Comparison of ENCODE assay signal across 13 cellular contexts in the genomic region with DNA sequence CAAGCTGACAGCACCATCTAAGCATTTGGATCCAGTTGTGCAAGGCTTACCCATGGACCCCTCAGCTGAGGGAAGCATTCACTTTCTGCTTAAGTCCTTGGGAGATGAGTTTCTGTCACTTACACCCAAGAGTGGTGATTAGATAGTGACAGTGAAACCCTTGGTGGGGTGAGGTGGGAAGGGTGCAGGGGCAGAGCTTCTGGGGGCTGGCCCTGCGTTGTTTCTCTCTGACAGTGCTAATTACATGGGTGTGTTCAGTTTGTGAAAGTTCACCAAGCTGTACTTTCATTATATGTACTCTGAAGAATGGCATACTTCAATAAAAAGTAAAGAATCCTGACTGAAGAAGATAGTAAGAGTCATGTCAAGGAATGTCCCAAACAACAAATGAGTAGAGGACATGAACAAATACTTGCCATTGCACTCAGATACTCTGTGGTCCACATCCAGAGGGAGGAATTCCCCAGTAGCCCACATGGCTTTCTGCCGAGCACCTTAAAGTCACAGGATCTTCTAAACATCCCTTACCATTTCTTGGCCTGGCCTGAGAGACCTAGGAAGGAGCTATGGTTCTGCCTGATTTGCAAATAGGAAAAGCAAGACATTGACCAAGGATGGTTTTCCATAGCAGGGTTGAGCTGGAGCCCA. TPM values are rescaled to one million over a fixed set of nuclear protein-coding genes. Genes with fewer than 3 reads are reported as not detected.
DNase-seq lines count a peak whose midpoint lies in the region; ATAC-seq and TF ChIP-seq lines count a peak whose summit lies in the region.
"Had no signal": no experiment of that assay in that cellular context is flagged by ENCODE, and none has a peak within 500 bp of the region (broad histone marks: within the 10 kb centered on the region; RNA-seq: fewer than 3 reads in every experiment).

No MANE protein-coding gene starts in this region.

- H3K27ac Mint-ChIP-seq in activated T-helper 17 cell treated with anti-CD3 and anti-CD28 coated beads, Interleukin-2, amount 50 U/mL, for 72 hours, result no peak overlapping the region
- H3K27ac Mint-ChIP-seq: activated T-cell treated with anti-CD3 and anti-CD28 coated beads, Interleukin-2, amount 50 U/mL, for 24 hours; CD8-positive, alpha-beta T cell; T-helper 17 cell had no signal

- no peaks in the 10 kb centered on the region for H3K4me1 Mint-ChIP-seq in activated T-helper 17 cell treated with anti-CD3 and anti-CD28 coated beads, Interleukin-2, amount 50 U/mL, for 72 hours

- no peaks in the 10 kb centered on the region for H3K9me3 Mint-ChIP-seq in activated T-helper 17 cell treated with anti-CD3 and anti-CD28 coated beads, Interleukin-2, amount 50 U/mL, for 72 hours
- H3K9me3 Mint-ChIP-seq: activated T-cell treated with anti-CD3 and anti-CD28 coated beads, Interleukin-2, amount 50 U/mL, for 24 hours; CD8-positive, alpha-beta T cell had no signal

- no peak overlapping the region for H3K4me3 Mint-ChIP-seq in activated T-helper 17 cell treated with anti-CD3 and anti-CD28 coated beads, Interleukin-2, amount 50 U/mL, for 72 hours
- H3K4me3 Mint-ChIP-seq: activated T-cell treated with anti-CD3 and anti-CD28 coated beads, Interleukin-2, amount 50 U/mL, for 24 hours; CD8-positive, alpha-beta T cell; T-helper 17 cell had no signal

- peak; percentile 61 for DNase-seq in GM13976 (ENCODE audit: low spot score)
- no peak for DNase-seq in NOMO-1 (lab: John Stamatoyannopoulos, UW; ENCODE audit: unreplicated experiment in 2 of 2)
- DNase-seq in mucosa of gallbladder (ENCODE audit: low spot score), result no peak
- no peak for DNase-seq in NK-92 (lab: John Stamatoyannopoulos, UW; ENCODE audit: unreplicated experiment)
- DNase-seq in NCI-H2107 treated with DMSO at 0.1 percent for 48 hours (lab: John Stamatoyannopoulos, UW; ENCODE audit: unreplicated experiment), result no peak
- DNase-seq: activated T-cell treated with anti-CD3 and anti-CD28 coated beads, Interleukin-2, amount 50 U/mL, for 24 hours; CD8-positive, alpha-beta T cell; MG63; T-helper 17 cell had no signal

- TF ChIP-seq CTCF in GM13976 (IDR thresholded peaks at IDR 0.05; ENCODE audit: borderline replicate concordance, control extremely low read depth, extremely low read depth, insufficient read depth, missing control alignments), result no peak

- H3K27me3 Mint-ChIP-seq in activated T-helper 17 cell treated with anti-CD3 and anti-CD28 coated beads, Interleukin-2, amount 50 U/mL, for 72 hours, result peaks cover 18% of the 10 kb centered on the region

- in situ Hi-C loops in GM13976 (cut with MboI; ENCODE audit: low sequenced_read_pairs, unreplicated experiment), result loop anchor here (10.0 kb wide), 1 partner anchor 278 kb away; no protein-coding TSS in a partner anchor

- no peaks in the 10 kb centered on the region for H3K36me3 Mint-ChIP-seq in activated T-helper 17 cell treated with anti-CD3 and anti-CD28 coated beads, Interleukin-2, amount 50 U/mL, for 72 hours (ENCODE audit: low read depth)
- H3K36me3 Mint-ChIP-seq: CD8-positive, alpha-beta T cell had no signal

- ATAC-seq in GM19397 (IDR thresholded peaks at IDR 0.05; ENCODE audit: unreplicated experiment) (peak; percentile 60), HG02885 (IDR thresholded peaks at IDR 0.05; ENCODE audit: poor library complexity, unreplicated experiment) (peak; percentile 63)
- ATAC-seq in activated T-helper 17 cell treated with anti-CD3 and anti-CD28 coated beads, Interleukin-2, amount 50 U/mL, for 72 hours (replicated peaks), result peak; percentile 52
- ATAC-seq: CD8-positive, alpha-beta T cell; left lobe of liver; T-helper 17 cell had no signal

RNA-seq across cellular contexts. Expression of gene CHST6, which starts 8.5 kb away (rescaled TPM):
- total RNA-seq in activated T-helper 17 cell treated with anti-CD3 and anti-CD28 coated beads, Interleukin-2, amount 50 U/mL, for 72 hours, result not detected
- 0.20 TPM for total RNA-seq in mucosa of gallbladder
- total RNA-seq: CD8-positive, alpha-beta T cell; T-helper 17 cell had no signal

RNA-seq across cellular contexts. Expression of gene TMEM170A, which starts 22.3 kb away (rescaled TPM):
- total RNA-seq in activated T-helper 17 cell treated with anti-CD3 and anti-CD28 coated beads, Interleukin-2, amount 50 U/mL, for 72 hours, result 10 to 100 TPM; 22.6 to 30.8 TPM
- 32.1 TPM for total RNA-seq in mucosa of gallbladder

RNA-seq across cellular contexts. Expression of gene CHST5, which starts 49.1 kb away (rescaled TPM):
- total RNA-seq in activated T-helper 17 cell treated with anti-CD3 and anti-CD28 coated beads, Interleukin-2, amount 50 U/mL, for 72 hours, result not detected
- total RNA-seq in mucosa of gallbladder, result 0.63 TPM
- total RNA-seq: CD8-positive, alpha-beta T cell; left lobe of liver had no signal

RNA-seq across cellular contexts. Expression of gene CFDP1, which starts 53.5 kb away (rescaled TPM):
- total RNA-seq in activated T-helper 17 cell treated with anti-CD3 and anti-CD28 coated beads, Interleukin-2, amount 50 U/mL, for 72 hours, result 10 to 100 TPM; 35.1 to 52.3 TPM
- 45.2 TPM for total RNA-seq in mucosa of gallbladder
